In the genomic region with DNA sequence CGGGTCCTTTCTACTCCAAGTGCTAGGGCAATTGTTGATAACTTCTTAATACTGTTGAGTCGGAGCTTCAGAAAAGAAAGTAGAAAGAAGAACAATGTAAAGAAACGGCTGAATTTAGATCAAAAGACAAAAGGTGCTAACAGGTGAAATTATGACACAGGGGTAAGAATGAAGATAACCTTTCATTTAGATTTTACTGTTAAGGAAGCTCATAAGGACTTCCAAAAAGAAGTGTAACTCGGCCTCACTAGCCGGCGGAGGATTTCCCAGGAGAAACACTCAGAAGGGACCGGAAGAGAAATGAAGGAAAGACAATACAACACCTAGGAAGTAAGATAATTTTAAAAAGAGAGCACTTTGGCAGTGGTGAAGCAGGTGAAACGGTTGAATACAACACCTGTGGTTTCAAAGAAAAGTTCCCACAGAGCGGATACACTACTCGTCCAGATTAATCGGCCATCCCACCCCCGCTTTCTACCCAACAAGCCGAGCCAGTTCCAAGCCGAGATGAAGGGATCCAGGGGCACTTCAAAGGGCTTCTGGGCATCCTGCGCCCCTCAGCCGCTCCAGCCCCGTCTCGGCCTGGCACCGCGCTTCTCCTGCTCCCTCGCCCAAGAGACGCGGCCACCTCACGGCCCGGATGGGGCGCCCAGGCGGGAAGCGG, we compare ENCODE assay signal across 1 cellular context.
TF ChIP-seq lines count a peak whose summit lies in the region.

No MANE protein-coding gene starts in this region.

TF ChIP-seq in endothelial cell of umbilical vein, 7 proteins besides CTCF, POLR2A, EP300 and RAD21 (continued from another document):
- TF ChIP-seq EZH2 (IDR thresholded peaks at IDR 0.05; ENCODE audit: borderline replicate concordance, low read depth, low read length, severe bottlenecking) (no peak), MYC (IDR thresholded peaks at IDR 0.05; ENCODE audit: low read depth, low read length) (no peak), GATA2 (IDR thresholded peaks at IDR 0.05; ENCODE audit: insufficient read depth, insufficient read length, low read depth, low read length) (no peak)
- TF ChIP-seq, protein P1, sequence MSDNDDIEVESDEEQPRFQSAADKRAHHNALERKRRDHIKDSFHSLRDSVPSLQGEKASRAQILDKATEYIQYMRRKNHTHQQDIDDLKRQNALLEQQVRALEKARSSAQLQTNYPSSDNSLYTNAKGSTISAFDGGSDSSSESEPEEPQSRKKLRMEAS (IDR thresholded peaks at IDR 0.05; ENCODE audit: insufficient read depth, insufficient read length) = no peak
